ENCODE assay signal across 8 cellular contexts in the genomic region with DNA sequence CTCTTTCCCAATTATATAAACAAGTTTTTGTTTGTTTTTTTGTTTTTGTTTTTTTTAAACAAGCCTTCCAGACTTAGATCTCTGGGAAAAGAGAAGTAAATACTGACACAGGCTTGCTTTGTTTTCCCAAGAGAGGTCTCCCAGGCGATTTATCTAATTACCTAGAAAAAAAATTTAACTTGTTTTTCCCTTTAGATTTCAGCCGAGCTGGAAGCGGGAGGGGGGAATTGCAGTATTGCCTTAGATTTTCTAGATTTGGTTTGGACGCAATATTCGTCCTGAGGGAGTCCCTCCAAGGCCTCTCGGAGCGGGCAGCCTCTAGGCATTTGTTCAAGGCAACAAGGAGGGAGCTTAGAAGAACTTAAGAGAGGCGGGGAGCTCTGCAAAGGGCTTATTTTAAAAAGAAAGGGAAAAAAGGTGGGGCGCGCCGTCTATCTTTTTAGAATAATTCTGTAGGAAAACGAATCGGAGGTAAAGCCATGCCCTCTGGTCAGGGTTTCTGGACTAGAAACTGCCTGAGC. TPM values are rescaled to one million over a fixed set of nuclear protein-coding genes. Genes with fewer than 3 reads are reported as not detected.
DNase-seq lines count a peak whose midpoint lies in the region; ATAC-seq and TF ChIP-seq lines count a peak whose summit lies in the region.

No MANE protein-coding gene starts in this region.

- ATAC-seq in GM19463 (IDR thresholded peaks at IDR 0.05; ENCODE audit: unreplicated experiment) = peak; percentile 8
- ATAC-seq in GM21526 (IDR thresholded peaks at IDR 0.05; ENCODE audit: low FRiP score, unreplicated experiment) = no peak
- ATAC-seq in GM18861 (IDR thresholded peaks at IDR 0.05; ENCODE audit: unreplicated experiment) = no peak

- intact Hi-C loops in esophagus squamous epithelium (cut with DNase I) = no loop called here
- intact Hi-C loops in ovary (cut with DNase I) = no loop called here

- peak overlapping the region; percentile 80 to 88 (median 84) for H3K27ac ChIP-seq in Peyer's patch
- H3K27ac ChIP-seq in esophagus squamous epithelium = peak overlapping the region; percentile 89 to 95 (median 93)
- H3K27ac ChIP-seq in ovary = peak overlapping the region in 1 of 2 donors; percentile 86

- H3K4me3 ChIP-seq in Peyer's patch = peak overlapping the region; percentile 86 to 91 (median 88)
- peak overlapping the region; percentile 78 to 97 (median 89) for H3K4me3 ChIP-seq in esophagus squamous epithelium
- peak overlapping the region; percentile 81 for H3K4me3 ChIP-seq in ovary

- WGBS in esophagus squamous epithelium, 2 donors = 3 to 6% methylated on average over 12 to 13 of the region's 13 CpGs
- 1 to 2% (median 2%) methylated on average over 13 of the region's 13 CpGs for WGBS in ovary, 3 donors

- H3K9me3 ChIP-seq in Peyer's patch (no peaks in the 10 kb centered on the region), esophagus squamous epithelium (no peaks in the 10 kb centered on the region), ovary (no peaks in the 10 kb centered on the region)

- H3K4me1 ChIP-seq in Peyer's patch (peaks cover 0 to 56% (median 8%) of the 10 kb centered on the region in 4 donors), esophagus squamous epithelium (peaks cover 11 to 52% (median 30%) of the 10 kb centered on the region in 3 donors), ovary (ENCODE audit: insufficient read depth) (peaks cover 4% of the 10 kb centered on the region)

- H3K27me3 ChIP-seq in Peyer's patch (no peaks in the 10 kb centered on the region), esophagus squamous epithelium (no peaks in the 10 kb centered on the region), ovary (no peaks in the 10 kb centered on the region)

- no peak for TF ChIP-seq EP300 in ovary (IDR thresholded peaks at IDR 0.05)

- TF ChIP-seq POLR2A in Peyer's patch (IDR thresholded peaks at IDR 0.05) = peak in 1 of 2 donors; percentile 34
- no peak for TF ChIP-seq POLR2A in esophagus squamous epithelium (IDR thresholded peaks at IDR 0.05)
- TF ChIP-seq POLR2A in ovary (IDR thresholded peaks at IDR 0.05) = no peak

- DNase-seq in AG08395 (ENCODE audit: low spot score) (peak; percentile 27), Peyer's patch (no peak), esophagus squamous epithelium (lab: John Stamatoyannopoulos, UW) (no peak), ovary (no peak)
- DNase-seq in stimulated activated CD4-positive, alpha-beta T cell treated with anti-CD3 and anti-CD28 coated beads, Interleukin-4, amount 100 ng/mL, for 24 hours = no peak

- TF ChIP-seq CTCF in Peyer's patch (IDR thresholded peaks at IDR 0.05) (no peak), esophagus squamous epithelium (IDR thresholded peaks at IDR 0.05) (no peak), ovary (IDR thresholded peaks at IDR 0.05) (no peak)

- no peaks in the 10 kb centered on the region for H3K36me3 ChIP-seq in Peyer's patch
- H3K36me3 ChIP-seq in esophagus squamous epithelium = no peaks in the 10 kb centered on the region
- no peaks in the 10 kb centered on the region for H3K36me3 ChIP-seq in ovary

RNA-seq across cellular contexts. Expression of a gene that starts 0.5 kb away (rescaled TPM):
- total RNA-seq in Peyer's patch (100 to 1,000 TPM; 114 to 340 (median 178) TPM), esophagus squamous epithelium (10 to 100 TPM; 19.3 to 56.5 (median 28.3) TPM), ovary (10 to 100 TPM; 37.7 to 87.1 (median 75.3) TPM)
- 10 to 100 TPM; 29.2 to 52.6 TPM for polyA plus RNA-seq in ovary

RNA-seq across cellular contexts. Expression of a gene that starts 50.5 kb away (rescaled TPM):
- 100 to 1,000 TPM in 2 of 4 donors, 10 to 100 TPM in 2; 64.8 to 120 (median 98.3) TPM for total RNA-seq in Peyer's patch
- total RNA-seq in esophagus squamous epithelium = 100 to 1,000 TPM in 2 of 4 donors, 10 to 100 TPM in 2; 58.9 to 128 (median 107) TPM
- 10 to 100 TPM; 49.2 to 84.9 (median 62.6) TPM for total RNA-seq in ovary
- 10 to 100 TPM; 41.5 to 88.2 TPM for polyA plus RNA-seq in ovary

RNA-seq across cellular contexts. Expression of a gene that starts 59.4 kb away (rescaled TPM):
- total RNA-seq in Peyer's patch (10 to 100 TPM; 12.4 to 24.0 (median 17.3) TPM), esophagus squamous epithelium (10 to 100 TPM in 3 of 4 donors, 1 to 10 TPM in 1; 9.5 to 12.2 (median 10.4) TPM), ovary (10 to 100 TPM in 6 of 7 donors, 1 to 10 TPM in 1; 9.1 to 58.7 (median 41.3) TPM)
- 10 to 100 TPM; 11.0 to 13.9 TPM for polyA plus RNA-seq in ovary
